ENCODE assay signal across 23 cellular contexts in the genomic region with DNA sequence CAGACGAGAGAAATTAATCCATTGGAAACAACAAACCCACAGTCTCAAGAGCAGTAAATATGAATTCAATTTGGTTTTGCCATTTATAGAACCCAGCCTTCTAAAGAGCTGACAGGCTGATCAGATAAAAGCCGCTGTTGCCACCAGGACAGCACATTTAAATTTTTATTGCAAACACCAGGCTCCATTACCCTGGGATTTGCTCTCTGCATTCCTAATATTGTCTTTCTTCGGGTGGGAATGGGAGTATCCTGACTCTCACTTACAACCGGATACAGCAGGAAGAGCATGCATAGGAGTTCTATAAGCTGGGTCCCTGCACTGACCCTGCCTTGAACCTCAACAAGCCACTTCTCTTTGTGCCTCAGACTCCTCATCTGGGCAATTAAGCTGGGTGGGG.
"Had no signal": no experiment of that assay in that cellular context is flagged by ENCODE, and none has a peak within 500 bp of the region (broad histone marks: within the 10 kb centered on the region; RNA-seq: fewer than 3 reads in every experiment).

No MANE protein-coding gene starts in this region.

- H3K36me3 ChIP-seq: Peyer's patch, SJCRH30 had no signal

- H3K4me3 ChIP-seq: K562, Peyer's patch, SJCRH30 had no signal

- H3K9me3 ChIP-seq: Peyer's patch, SJCRH30 had no signal

- H3K27ac ChIP-seq: Peyer's patch, RWPE1, SJCRH30 had no signal

- H3K4me1 ChIP-seq: Peyer's patch, SJCRH30 had no signal

- DNase-seq: activated CD4-positive, alpha-beta memory T cell treated with anti-CD3 and anti-CD28 coated beads, Interleukin-2, amount 10 ng/mL, durations not matched to agents 7 days and 5 days; activated CD4-positive, alpha-beta T cell treated with anti-CD3 and anti-CD28 coated beads, Interleukin-2, amount 10 ng/mL, durations not matched to agents 7 days and 5 days; activated CD4-positive, CD25-positive, alpha-beta regulatory T cell; activated gamma-delta T cell; activated naive CD4-positive, alpha-beta T cell treated with anti-CD3 and anti-CD28 coated beads for 36 hours; activated T-cell treated with anti-CD3 and anti-CD28 coated beads for 4 hours; activated T-cell treated with anti-CD3 and anti-CD28 coated beads, Interleukin-2, amount 50 U/mL, for 48 hours; amygdala; Karpas-422; NCI-H1048; NCI-H146; NCI-H187 treated with DMSO at 0.1 percent for 48 hours; NCI-H2107; NCI-H510A treated with DMSO at 0.1 percent for 48 hours; Peyer's patch; Right ventricle myocardium superior; SJCRH30; T-cell; T-helper 2 cell; T1000 had no signal

- ATAC-seq: activated T-helper 17 cell treated with anti-CD3 and anti-CD28 coated beads, Interleukin-2, amount 50 U/mL, for 72 hours; K562; T-cell had no signal

- H3K27me3 ChIP-seq: Peyer's patch, SJCRH30 had no signal
